ENCODE assay signal across 10 cellular contexts in the genomic region with DNA sequence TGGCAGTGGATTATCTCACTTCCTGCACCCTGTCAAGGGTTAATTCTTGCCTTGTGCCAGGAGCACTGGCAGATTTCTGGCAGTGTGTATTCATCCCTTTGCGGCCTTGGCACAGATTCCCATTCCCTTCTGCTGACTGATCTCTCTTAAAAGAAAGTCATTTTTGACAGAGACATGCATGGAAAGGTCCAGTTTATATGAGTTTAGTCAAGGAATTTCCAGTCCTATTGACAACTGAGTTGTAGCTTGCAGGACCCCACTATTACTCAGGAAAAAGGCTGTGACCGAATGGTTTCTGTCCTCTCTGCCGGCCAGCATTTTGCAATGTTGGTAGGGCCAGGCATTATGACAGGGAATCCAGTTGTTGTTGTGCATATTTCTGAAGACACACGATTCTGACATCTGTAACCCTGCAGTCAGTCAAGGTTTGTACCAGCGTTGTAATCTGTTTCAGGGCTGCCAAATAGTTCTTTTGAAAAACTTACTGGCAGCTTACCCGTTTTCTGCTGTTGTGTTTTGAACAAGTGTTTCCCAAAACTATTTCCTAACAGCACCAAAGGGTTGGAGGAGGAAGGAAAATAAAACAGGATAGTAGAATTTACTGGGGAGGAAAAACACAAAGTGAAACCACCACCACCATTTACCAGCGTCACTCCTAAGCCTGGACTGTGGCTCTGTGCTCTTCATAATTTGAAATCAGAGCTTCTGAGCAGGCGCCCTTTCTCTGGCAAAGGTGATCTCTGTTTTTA.
A peak's percentile ranks its signal among the peaks of the same experiment; 100 is the strongest.
DNase-seq lines count a peak whose midpoint lies in the region; ATAC-seq and TF ChIP-seq lines count a peak whose summit lies in the region.
"Had no signal": no experiment of that assay in that cellular context is flagged by ENCODE, and none has a peak within 500 bp of the region (broad histone marks: within the 10 kb centered on the region; RNA-seq: fewer than 3 reads in every experiment).

No MANE protein-coding gene starts in this region.

- no peaks in the 10 kb centered on the region for H3F3A ChIP-seq in PC-9 (ENCODE audit: insufficient read depth, low read depth)

- TF ChIP-seq POLR2A in prostate gland (IDR thresholded peaks at IDR 0.05): no peak

- intact Hi-C loops in prostate gland (cut with DNase I) (loop anchor here (5.0 kb wide), 1 partner anchor 96 kb away; no protein-coding TSS in a partner anchor), PC-9 (cut with micrococcal nuclease; ENCODE audit: unreplicated experiment) (no loop called here)

- H3K27ac ChIP-seq in prostate gland (peak overlapping the region; percentile 44 to 45), PC-9 (no peak overlapping the region)

- H2AFZ ChIP-seq in PC-9: no peak overlapping the region

- H3K4me2 ChIP-seq in PC-9: no peak overlapping the region

- no TSS peak for BruUV-seq in PC-9 (replicated peaks; lab: Mats Ljungman, UMichigan)

- no peaks in the 10 kb centered on the region for H3K79me2 ChIP-seq in PC-9 (ENCODE audit: low read depth)

- H3K9me3 ChIP-seq in prostate gland (no peaks in the 10 kb centered on the region), PC-9 (ENCODE audit: insufficient read depth, low read depth) (no peaks in the 10 kb centered on the region)

- CTCF ChIA-PET in PC-9 (lab: Charles Lee): interaction anchor here (0.7 kb wide), 1 partner anchor 1209 kb away, joined by 3 read pairs; no protein-coding TSS in a partner anchor

- DNase-seq in DMS 273 (lab: John Stamatoyannopoulos, UW; ENCODE audit: unreplicated experiment): peak; percentile 69
- DNase-seq in T1000 (lab: John Stamatoyannopoulos, UW): peak; percentile 15
- DNase-seq in fibroblast of villous mesenchyme (ENCODE audit: low read depth): peak; percentile 85
- peak; percentile 39 for DNase-seq in prostate gland (ENCODE audit: low spot score)
- DNase-seq in activated CD4-positive, alpha-beta T cell treated with anti-CD3 and anti-CD28 coated beads, Interleukin-2, amount 50 U/mL, for 4 hours: no peak
- DNase-seq in PC-9: no peak
- no peak for DNase-seq in NCI-H2227 treated with DMSO at 0.1 percent for 48 hours (lab: John Stamatoyannopoulos, UW)
- DNase-seq: amniotic stem cell, DMS79 treated with DMSO at 0.1 percent for 48 hours had no signal

- POLR2A ChIA-PET in PC-9 (lab: Charles Lee; ENCODE audit: unreplicated experiment): interaction anchor here (0.6 kb wide), 1 partner anchor 48 kb away, joined by 8 read pairs; no protein-coding TSS in a partner anchor

- WGBS in prostate gland: 9% methylated on average over 8 of the region's 8 CpGs

- no peaks in the 10 kb centered on the region for H4K20me1 ChIP-seq in PC-9 (ENCODE audit: insufficient read depth)

- H3K4me3 ChIP-seq in fibroblast of villous mesenchyme (ENCODE audit: low read depth, low read length): peak overlapping the region; percentile 13
- H3K4me3 ChIP-seq in prostate gland: no peak overlapping the region
- H3K4me3 ChIP-seq in PC-9: no peak overlapping the region

- ATAC-seq in GM21717 (IDR thresholded peaks at IDR 0.05; ENCODE audit: unreplicated experiment): no peak

- no peaks in the 10 kb centered on the region for H3K9me2 ChIP-seq in PC-9 (ENCODE audit: insufficient read depth)

- no peaks in the 10 kb centered on the region for H3K36me3 ChIP-seq in prostate gland
- no peaks in the 10 kb centered on the region for H3K36me3 ChIP-seq in PC-9 (ENCODE audit: low read depth)

- no peaks in the 10 kb centered on the region for H3K27me3 ChIP-seq in prostate gland (replicated peaks; ENCODE audit: insufficient read depth)
- no peaks in the 10 kb centered on the region for H3K27me3 ChIP-seq in PC-9 (ENCODE audit: insufficient read depth, low read depth)

- peaks cover 9% of the 10 kb centered on the region for H3K4me1 ChIP-seq in prostate gland (replicated peaks)
- H3K4me1 ChIP-seq in PC-9 (replicated peaks; ENCODE audit: insufficient read depth): no peaks in the 10 kb centered on the region; the same call in 1 of the 2 replicates

- TF ChIP-seq CTCF in fibroblast of villous mesenchyme (IDR thresholded peaks at IDR 0.05; ENCODE audit: insufficient read depth, low read depth, low read length) (no peak), prostate gland (IDR thresholded peaks at IDR 0.05) (no peak), PC-9 (conservative IDR thresholded peaks at IDR 0.05) (no peak)

Comparison
In these comparisons a context has a peak if more than half of its experiments do, and no peak if none do; other contexts are left out.
1. DNase-seq: peak in DMS 273 (single experiment), T1000 (single experiment), fibroblast of villous mesenchyme (single experiment) and prostate gland (single experiment); none in activated CD4-positive, alpha-beta T cell treated with anti-CD3 and anti-CD28 coated beads, Interleukin-2, amount 50 U/mL, for 4 hours (0 of 2), PC-9 (0 of 2) and NCI-H2227 treated with DMSO at 0.1 percent for 48 hours (single experiment).